ENCODE assay signal across 9 cellular contexts in the genomic region with DNA sequence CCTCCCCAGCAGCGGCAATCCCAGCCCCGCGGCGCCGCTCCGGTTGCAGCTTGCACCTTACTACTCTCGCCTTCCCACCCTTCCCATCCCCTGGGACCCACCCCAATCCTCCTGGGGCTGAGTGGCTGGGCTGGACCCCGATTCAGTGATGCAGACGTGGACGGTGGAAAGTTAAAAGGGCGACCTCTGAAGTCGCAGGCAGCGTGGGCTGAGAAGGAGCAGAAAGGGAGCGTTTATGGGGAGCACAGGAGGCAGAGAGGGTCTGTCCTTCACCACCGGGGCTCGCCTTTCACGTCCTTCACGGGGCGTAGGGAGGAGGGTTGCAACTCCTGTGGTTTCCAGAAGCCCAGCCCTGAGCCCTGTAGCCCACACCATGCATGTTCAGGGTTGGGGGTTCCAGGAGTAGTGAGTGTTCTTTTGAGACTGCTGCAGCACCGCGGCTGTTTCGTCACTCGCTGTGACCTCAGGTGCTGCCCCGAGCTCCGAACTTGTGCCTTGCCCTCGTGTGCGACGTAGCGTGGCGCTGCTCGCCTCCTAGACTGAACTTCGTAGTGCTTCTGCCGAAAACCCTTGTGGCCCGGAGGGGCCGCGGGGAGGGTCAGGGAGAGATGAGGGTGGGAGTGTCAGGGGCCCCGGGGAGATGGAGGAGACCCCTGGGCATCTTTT. TPM values are rescaled to one million over a fixed set of nuclear protein-coding genes. Genes with fewer than 3 reads are reported as not detected.
DNase-seq lines count a peak whose midpoint lies in the region; ATAC-seq, FAIRE-seq and TF ChIP-seq lines count a peak whose summit lies in the region.
"Had no signal": no experiment of that assay in that cellular context is flagged by ENCODE, and none has a peak within 500 bp of the region (broad histone marks: within the 10 kb centered on the region; RNA-seq: fewer than 3 reads in every experiment).

No MANE protein-coding gene starts in this region.

- no peak overlapping the region for H3K27ac ChIP-seq in esophagus (ENCODE audit: low read depth in 2 of 2, low read length in 1 of 2)

- DNase-seq in Calu3 (peak; percentile 17), NCI-H2196 treated with DMSO at 0.1 percent for 48 hours (lab: John Stamatoyannopoulos, UW; ENCODE audit: unreplicated experiment) (peak; percentile 1), osteocyte (ENCODE audit: extremely low spot score, unreplicated experiment) (no peak), frontal cortex (ENCODE audit: low spot score in 2 of 2) (no peak), GDM1 (lab: John Stamatoyannopoulos, UW) (no peak), NOMO-1 treated with dmso at 0.1 percent for 144 hours (lab: John Stamatoyannopoulos, UW; ENCODE audit: unreplicated experiment) (no peak)

- H3K36me3 ChIP-seq in esophagus (ENCODE audit: control insufficient read depth in 2 of 2, insufficient read depth in 2 of 2, low read length in 1 of 2) = no peaks in the 10 kb centered on the region

- CTCF ChIA-PET in Calu3 (lab: Charles Lee) = interaction anchor here (0.6 to 0.7 kb wide), 2 partner anchors 215 to 360 kb away, joined by 4 to 5 read pairs; a partner anchor contains a TSS

- no peak for FAIRE-seq in frontal cortex (lab: Jason Lieb, UNC)

- H3K27ac Mint-ChIP-seq in Calu3 (ENCODE audit: unreplicated experiment) = peak overlapping the region; percentile 2
- no peak overlapping the region for H3K27ac Mint-ChIP-seq in osteocyte (ENCODE audit: unreplicated experiment)
- H3K27ac Mint-ChIP-seq: T-helper 1 cell treated with Interleukin-12 subunit alpha and Interleukin-12 subunit beta and Interleukin-4 antibody, amounts not matched to agents 30 μg/mL and 1 μg/mL, for 36 hours had no signal

- H3K4me3 ChIP-seq in esophagus (ENCODE audit: low read depth in 1 of 2, low read length in 2 of 2) = peak overlapping the region; percentile 50 to 68

- no peak for ATAC-seq in GM19397 (IDR thresholded peaks at IDR 0.05; ENCODE audit: unreplicated experiment)

- no peaks in the 10 kb centered on the region for H3K4me1 ChIP-seq in esophagus (ENCODE audit: control insufficient read depth in 2 of 2, insufficient read depth in 2 of 2, low read length in 1 of 2)

- TF ChIP-seq CTCF in Calu3 (IDR thresholded peaks at IDR 0.05; ENCODE audit: unreplicated experiment) (no peak), osteocyte (IDR thresholded peaks at IDR 0.05) (no peak)

- peaks cover 29% of the 10 kb centered on the region for H3K4me1 Mint-ChIP-seq in Calu3 (ENCODE audit: low read depth, unreplicated experiment)
- peaks cover 11% of the 10 kb centered on the region for H3K4me1 Mint-ChIP-seq in osteocyte (ENCODE audit: unreplicated experiment)

- no peaks in the 10 kb centered on the region for H3K27me3 Mint-ChIP-seq in Calu3 (ENCODE audit: unreplicated experiment)
- peaks cover 59% of the 10 kb centered on the region for H3K27me3 Mint-ChIP-seq in osteocyte (ENCODE audit: unreplicated experiment)

- BruUV-seq in Calu3 (replicated peaks; lab: Mats Ljungman, UMichigan) = no TSS peak

- H3K4me3 Mint-ChIP-seq in Calu3 (ENCODE audit: low read depth, unreplicated experiment) (peak overlapping the region; percentile 87), osteocyte (ENCODE audit: unreplicated experiment) (peak overlapping the region; percentile 51)
- H3K4me3 Mint-ChIP-seq: T-helper 1 cell treated with Interleukin-12 subunit alpha and Interleukin-12 subunit beta and Interleukin-4 antibody, amounts not matched to agents 30 μg/mL and 1 μg/mL, for 36 hours had no signal

- no peaks in the 10 kb centered on the region for H3K27me3 ChIP-seq in esophagus (ENCODE audit: control insufficient read depth in 1 of 2, insufficient read depth in 2 of 2, low read length in 2 of 2)

- H3K9me3 ChIP-seq in esophagus (ENCODE audit: control insufficient read depth in 2 of 2, insufficient read depth in 1 of 2, low read depth in 1 of 2, low read length in 1 of 2) = peaks cover 0 to 5% of the 10 kb centered on the region in 2 donors

- WGBS in esophagus, 2 donors = 2 to 22% methylated on average over 37 of the region's 37 CpGs

- intact Hi-C loops in Calu3 (cut with micrococcal nuclease; ENCODE audit: unreplicated experiment) = loop anchor here (1.0 to 5.0 kb wide), 4 partner anchors 29 to 216 kb away; no protein-coding TSS in a partner anchor

- H3K9me3 Mint-ChIP-seq in Calu3 (ENCODE audit: low read depth, unreplicated experiment) (peaks cover 7% of the 10 kb centered on the region), osteocyte (ENCODE audit: unreplicated experiment) (peaks cover 8% of the 10 kb centered on the region)
- H3K9me3 Mint-ChIP-seq: T-helper 1 cell treated with Interleukin-12 subunit alpha and Interleukin-12 subunit beta and Interleukin-4 antibody, amounts not matched to agents 30 μg/mL and 1 μg/mL, for 36 hours had no signal

- H3K36me3 Mint-ChIP-seq in Calu3 (ENCODE audit: insufficient read depth, unreplicated experiment) (peaks cover 37% of the 10 kb centered on the region), osteocyte (ENCODE audit: unreplicated experiment) (no peaks in the 10 kb centered on the region)

RNA-seq across cellular contexts. Expression of a gene that starts 1.5 kb away (rescaled TPM):
- total RNA-seq in Calu3 (2022) (14.7 and 19.5 TPM in 2 replicates), osteocyte (4.3 and 7.0 TPM in 2 replicates), frontal cortex (7.3 TPM)
- polyA plus RNA-seq in esophagus = 1 to 10 TPM in 1 of 2 donors, under 1 TPM in 1; 0.78 to 1.7 TPM

Comparison
In these comparisons a context has a peak if more than half of its experiments do, and no peak if none do; other contexts are left out.
1. DNase-seq: peak in Calu3 (single experiment) and NCI-H2196 treated with DMSO at 0.1 percent for 48 hours (single experiment); none in osteocyte (single experiment), frontal cortex (0 of 2), GDM1 (single experiment) and NOMO-1 treated with dmso at 0.1 percent for 144 hours (single experiment).